ENCODE assay signal across 14 cellular contexts in the genomic region with DNA sequence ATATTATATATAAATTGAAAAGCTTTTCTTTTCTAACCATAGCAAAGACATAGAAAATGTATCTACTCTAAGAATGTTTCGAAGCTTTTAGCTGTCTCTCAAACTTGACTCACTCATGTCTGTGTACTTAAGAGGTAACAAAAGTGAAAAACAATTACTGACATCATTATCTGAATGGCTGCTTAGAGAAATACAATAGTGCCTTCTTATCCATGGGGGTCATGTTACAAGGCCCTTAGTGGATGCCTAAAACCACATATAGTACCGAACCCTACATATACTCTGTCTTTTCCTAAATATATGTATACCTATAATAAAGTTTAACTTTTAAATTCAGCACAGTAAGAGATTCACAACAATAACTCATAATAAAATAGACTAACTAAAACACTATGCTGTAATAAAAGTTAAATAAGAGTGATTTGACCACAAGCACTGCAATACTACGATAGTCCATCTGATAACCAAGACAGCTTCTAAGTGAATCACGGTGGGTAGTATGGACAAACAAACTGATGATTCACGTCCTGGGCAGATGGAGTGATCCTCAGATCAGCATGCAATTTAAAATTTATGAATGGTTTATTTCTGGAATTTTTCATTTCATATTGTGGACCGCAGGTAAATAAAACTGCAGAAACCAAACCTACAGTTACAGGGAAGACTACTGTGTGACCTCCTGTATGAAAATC.
DNase-seq lines count a peak whose midpoint lies in the region; ATAC-seq, FAIRE-seq and TF ChIP-seq lines count a peak whose summit lies in the region.
"Had no signal": no experiment of that assay in that cellular context is flagged by ENCODE, and none has a peak within 500 bp of the region (broad histone marks: within the 10 kb centered on the region; RNA-seq: fewer than 3 reads in every experiment).

No MANE protein-coding gene starts in this region.

- no peaks in the 10 kb centered on the region for H3K9me3 ChIP-seq in HepG2 (ENCODE audit: low read length)
- H3K9me3 ChIP-seq in right lobe of liver: no peaks in the 10 kb centered on the region
- H3K9me3 ChIP-seq: BLaER1 had no signal

- DNase-seq in HepG2 (ENCODE audit: low spot score) (peak; percentile 12), right lobe of liver (no peak), epithelial cell of esophagus (ENCODE audit: low read depth) (peak; percentile 82), Calu3 (no peak)
- no peak for DNase-seq in activated CD4-positive, alpha-beta T cell treated with anti-CD3 and anti-CD28 coated beads for 4 hours
- DNase-seq: naive B cell had no signal

- in situ Hi-C loops in HepG2 (cut with HindIII; ENCODE audit: extremely low pct_ligation_motif_present, low pct_unique_long_range_greater_than_20kb): loop anchor here (25.0 kb wide), 1 partner anchor 978 kb away; no protein-coding TSS in a partner anchor

- H3K36me3 Mint-ChIP-seq in Calu3 (ENCODE audit: insufficient read depth, unreplicated experiment): no peaks in the 10 kb centered on the region
- H3K36me3 Mint-ChIP-seq: naive B cell had no signal

- H3K27me3 ChIP-seq in HepG2 (ENCODE audit: control insufficient read depth in 1 of 2, insufficient read depth in 2 of 2, low read length in 2 of 2): no peaks in the 10 kb centered on the region
- no peaks in the 10 kb centered on the region for H3K27me3 ChIP-seq in right lobe of liver
- H3K27me3 ChIP-seq: BLaER1 had no signal

- POLR2A ChIA-PET in HepG2 (lab: Yijun Ruan, JAX): no interaction called here

- H3K4me2 ChIP-seq in HepG2 (ENCODE audit: low read depth, low read length): no peak overlapping the region
- H3K4me2 ChIP-seq: BLaER1 had no signal

- intact Hi-C loops in HepG2 (cut with micrococcal nuclease; ENCODE audit: unreplicated experiment): no loop called here
- intact Hi-C loops in right lobe of liver (cut with DNase I): no loop called here
- intact Hi-C loops in Calu3 (cut with micrococcal nuclease; ENCODE audit: unreplicated experiment): no loop called here

- TF ChIP-seq EP300 in HepG2 (IDR thresholded peaks at IDR 0.05; ENCODE audit: low read depth in 2 of 2, low read length in 2 of 2) (no peak), HepG2 (CRISPR knock-in tag; IDR thresholded peaks at IDR 0.05; ENCODE audit: borderline replicate concordance) (no peak)

- TF ChIP-seq CTCF in HepG2 (CRISPR knock-in tag; IDR thresholded peaks at IDR 0.05) (no peak), right lobe of liver (IDR thresholded peaks at IDR 0.05) (no peak), epithelial cell of esophagus (IDR thresholded peaks at IDR 0.05; ENCODE audit: insufficient read depth, low read depth, low read length, missing control alignments) (no peak), Calu3 (IDR thresholded peaks at IDR 0.05; ENCODE audit: unreplicated experiment) (no peak)

- H3K79me2 ChIP-seq in HepG2 (ENCODE audit: insufficient read depth, low read length): no peaks in the 10 kb centered on the region

- H2AFZ ChIP-seq in HepG2 (ENCODE audit: low read length): no peak overlapping the region

- ATAC-seq in HepG2 (no peak), right lobe of liver (no peak), HG03469 (IDR thresholded peaks at IDR 0.05; ENCODE audit: unreplicated experiment) (no peak), GM21737 (IDR thresholded peaks at IDR 0.05; ENCODE audit: unreplicated experiment) (no peak)
- ATAC-seq: activated T-helper 17 cell treated with anti-CD3 and anti-CD28 coated beads, Interleukin-2, amount 50 U/mL, for 72 hours; GM12878; K562 had no signal

- H3K4me1 ChIP-seq in HepG2 (ENCODE audit: insufficient read depth, low read length) (no peaks in the 10 kb centered on the region), right lobe of liver (no peaks in the 10 kb centered on the region)

- H3K27ac ChIP-seq in HepG2 (ENCODE audit: extremely low read length, insufficient read depth, low read length) (no peak overlapping the region), right lobe of liver (no peak overlapping the region)
- H3K27ac ChIP-seq: BLaER1 had no signal

- H3K4me3 Mint-ChIP-seq in Calu3 (ENCODE audit: low read depth, unreplicated experiment): no peak overlapping the region
- H3K4me3 Mint-ChIP-seq: activated T-helper 17 cell treated with anti-CD3 and anti-CD28 coated beads, Interleukin-2, amount 50 U/mL, for 72 hours; naive B cell; stimulated activated naive CD8-positive, alpha-beta T cell treated with anti-CD3 and anti-CD28 coated beads, Interleukin-15, Interleukin-2, amounts not matched to agents 100 ng/mL and 50 ng/mL, for 24 hours had no signal

- TF ChIP-seq RAD21 in HepG2 (CRISPR knock-in tag; IDR thresholded peaks at IDR 0.05): no peak

- CTCF ChIA-PET in HepG2 (lab: Yijun Ruan, JAX; ENCODE audit: low intra/inter-chr PET ratio, low total read pairs) (no interaction called here), Calu3 (lab: Charles Lee) (no interaction called here)

- TF ChIP-seq POLR2A in HepG2 (IDR thresholded peaks at IDR 0.05; ENCODE audit: insufficient read depth in 1 of 2, low read depth in 2 of 2, low read length in 2 of 2) (no peak), right lobe of liver (IDR thresholded peaks at IDR 0.05) (no peak)

- no peaks in the 10 kb centered on the region for H3K4me1 Mint-ChIP-seq in Calu3 (ENCODE audit: low read depth, unreplicated experiment)
- H3K4me1 Mint-ChIP-seq: activated T-helper 17 cell treated with anti-CD3 and anti-CD28 coated beads, Interleukin-2, amount 50 U/mL, for 72 hours; naive B cell had no signal

- H4K20me1 ChIP-seq in HepG2 (ENCODE audit: insufficient read depth, low read length): no peaks in the 10 kb centered on the region
- H4K20me1 ChIP-seq: BLaER1 had no signal

- no peaks in the 10 kb centered on the region for H3K9me3 Mint-ChIP-seq in Calu3 (ENCODE audit: low read depth, unreplicated experiment)
- H3K9me3 Mint-ChIP-seq: naive B cell; stimulated activated naive CD8-positive, alpha-beta T cell treated with anti-CD3 and anti-CD28 coated beads, Interleukin-15, Interleukin-2, amounts not matched to agents 100 ng/mL and 50 ng/mL, for 24 hours had no signal

- no peak for FAIRE-seq in HepG2 (lab: Jason Lieb, UNC)
- FAIRE-seq: GM12878, K562 had no signal

- H3K36me3 ChIP-seq in HepG2 (replicated peaks in 1 of 2; ENCODE audit: control insufficient read depth in 1 of 2, insufficient read depth in 2 of 2, low read length in 2 of 2) (no peaks in the 10 kb centered on the region), right lobe of liver (no peaks in the 10 kb centered on the region)
- H3K36me3 ChIP-seq: BLaER1 had no signal

- H3K27me3 Mint-ChIP-seq in Calu3 (ENCODE audit: unreplicated experiment): no peaks in the 10 kb centered on the region
- H3K27me3 Mint-ChIP-seq: activated T-helper 17 cell treated with anti-CD3 and anti-CD28 coated beads, Interleukin-2, amount 50 U/mL, for 72 hours; naive B cell; stimulated activated naive CD8-positive, alpha-beta T cell treated with anti-CD3 and anti-CD28 coated beads, Interleukin-15, Interleukin-2, amounts not matched to agents 100 ng/mL and 50 ng/mL, for 24 hours had no signal

- 11% methylated on average over 6 of the region's 6 CpGs for WGBS in HepG2 (ENCODE audit: low lambda C conversion rate)
- 59% methylated on average over 6 of the region's 6 CpGs for WGBS in right lobe of liver (ENCODE audit: insufficient coverage, low coverage, low lambda C conversion rate, missing lambda C conversion rate)

- BruUV-seq in HepG2 (replicated peaks; lab: Mats Ljungman, UMichigan): no TSS peak
- BruUV-seq in Calu3 (replicated peaks; lab: Mats Ljungman, UMichigan): no TSS peak

- H3K9ac ChIP-seq in HepG2 (ENCODE audit: insufficient read depth, low read depth, low read length): no peak overlapping the region
- H3K9ac ChIP-seq: BLaER1 had no signal

- H3K4me3 ChIP-seq in HepG2 (replicated peaks in 1 of 3; ENCODE audit: insufficient read depth in 1 of 3, low read depth in 2 of 3, low read length in 3 of 3): no peak overlapping the region
- no peak overlapping the region for H3K4me3 ChIP-seq in right lobe of liver
- no peak overlapping the region for H3K4me3 ChIP-seq in epithelial cell of esophagus (ENCODE audit: low read length)
- H3K4me3 ChIP-seq: BLaER1, GM12878, K562 had no signal

- no peak overlapping the region for H3K27ac Mint-ChIP-seq in Calu3 (ENCODE audit: unreplicated experiment)
- H3K27ac Mint-ChIP-seq: activated T-helper 17 cell treated with anti-CD3 and anti-CD28 coated beads, Interleukin-2, amount 50 U/mL, for 72 hours; naive B cell; stimulated activated naive CD8-positive, alpha-beta T cell treated with anti-CD3 and anti-CD28 coated beads, Interleukin-15, Interleukin-2, amounts not matched to agents 100 ng/mL and 50 ng/mL, for 24 hours had no signal

TF ChIP-seq in PFSK-1, 5 proteins besides CTCF, POLR2A, EP300 and RAD21 (continues in another document):
- TF ChIP-seq, protein P1, sequence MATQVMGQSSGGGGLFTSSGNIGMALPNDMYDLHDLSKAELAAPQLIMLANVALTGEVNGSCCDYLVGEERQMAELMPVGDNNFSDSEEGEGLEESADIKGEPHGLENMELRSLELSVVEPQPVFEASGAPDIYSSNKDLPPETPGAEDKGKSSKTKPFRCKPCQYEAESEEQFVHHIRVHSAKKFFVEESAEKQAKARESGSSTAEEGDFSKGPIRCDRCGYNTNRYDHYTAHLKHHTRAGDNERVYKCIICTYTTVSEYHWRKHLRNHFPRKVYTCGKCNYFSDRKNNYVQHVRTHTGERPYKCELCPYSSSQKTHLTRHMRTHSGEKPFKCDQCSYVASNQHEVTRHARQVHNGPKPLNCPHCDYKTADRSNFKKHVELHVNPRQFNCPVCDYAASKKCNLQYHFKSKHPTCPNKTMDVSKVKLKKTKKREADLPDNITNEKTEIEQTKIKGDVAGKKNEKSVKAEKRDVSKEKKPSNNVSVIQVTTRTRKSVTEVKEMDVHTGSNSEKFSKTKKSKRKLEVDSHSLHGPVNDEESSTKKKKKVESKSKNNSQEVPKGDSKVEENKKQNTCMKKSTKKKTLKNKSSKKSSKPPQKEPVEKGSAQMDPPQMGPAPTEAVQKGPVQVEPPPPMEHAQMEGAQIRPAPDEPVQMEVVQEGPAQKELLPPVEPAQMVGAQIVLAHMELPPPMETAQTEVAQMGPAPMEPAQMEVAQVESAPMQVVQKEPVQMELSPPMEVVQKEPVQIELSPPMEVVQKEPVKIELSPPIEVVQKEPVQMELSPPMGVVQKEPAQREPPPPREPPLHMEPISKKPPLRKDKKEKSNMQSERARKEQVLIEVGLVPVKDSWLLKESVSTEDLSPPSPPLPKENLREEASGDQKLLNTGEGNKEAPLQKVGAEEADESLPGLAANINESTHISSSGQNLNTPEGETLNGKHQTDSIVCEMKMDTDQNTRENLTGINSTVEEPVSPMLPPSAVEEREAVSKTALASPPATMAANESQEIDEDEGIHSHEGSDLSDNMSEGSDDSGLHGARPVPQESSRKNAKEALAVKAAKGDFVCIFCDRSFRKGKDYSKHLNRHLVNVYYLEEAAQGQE (IDR thresholded peaks at IDR 0.05; ENCODE audit: insufficient read depth in 1 of 2, low read depth in 2 of 2, low read length in 2 of 2): no peak
- TF ChIP-seq FOXP2 (optimal IDR thresholded peaks at IDR 0.05; ENCODE audit: borderline replicate concordance, extremely low read depth, extremely low read length, insufficient read depth) (no peak), POLR2AphosphoS5 (IDR thresholded peaks at IDR 0.05; ENCODE audit: low read depth, low read length) (peak; percentile 58; the same call in 1 of the 2 replicates), TAF1 (IDR thresholded peaks at IDR 0.05; ENCODE audit: borderline replicate concordance, insufficient read depth, low read length) (peak; percentile 74; the same call in 1 of the 2 replicates)

Comparison
In these comparisons a context has a peak if more than half of its experiments do, and no peak if none do; other contexts are left out.
1. DNase-seq: peak in HepG2 (single experiment) and epithelial cell of esophagus (single experiment); none in right lobe of liver (0 of 3), Calu3 (single experiment) and activated CD4-positive, alpha-beta T cell treated with anti-CD3 and anti-CD28 coated beads for 4 hours (0 of 2).